ENCODE assay signal across 26 cellular contexts in the genomic region with DNA sequence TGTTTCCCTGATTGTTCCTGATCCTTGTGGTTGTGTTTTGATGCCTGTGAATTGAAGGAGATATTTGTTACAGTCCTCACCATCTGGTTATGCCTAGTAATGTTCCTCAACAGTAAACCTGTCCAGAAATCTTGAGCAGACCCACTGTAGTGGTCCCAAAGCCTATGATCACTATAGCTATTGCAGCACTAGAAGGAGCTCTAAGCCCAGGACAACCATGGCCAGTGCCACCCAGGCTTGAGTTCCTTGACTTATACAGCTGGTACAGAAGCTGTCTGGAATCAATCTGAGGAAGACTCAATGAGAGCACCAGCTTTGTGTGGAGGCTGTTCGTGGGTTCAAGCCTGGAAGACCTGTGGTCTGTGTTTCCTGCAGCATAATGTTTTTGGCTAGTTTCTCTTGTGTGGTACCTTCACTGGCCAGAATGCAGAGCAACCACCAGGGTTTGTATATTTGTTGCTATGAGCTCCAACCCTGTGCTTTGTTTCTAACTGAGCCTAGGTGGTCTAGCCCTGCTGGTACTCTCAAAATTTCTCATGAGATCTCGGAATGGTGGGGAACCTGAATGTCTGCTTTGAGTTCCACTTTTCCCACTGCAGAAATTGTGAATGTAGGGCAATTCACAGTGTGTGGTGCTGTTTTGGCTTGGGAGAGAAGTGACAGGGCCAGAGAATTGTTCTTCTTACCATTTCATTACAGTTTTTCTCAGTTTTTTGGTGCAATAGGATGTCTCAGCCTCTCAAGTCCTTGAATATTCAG.
DNase-seq lines count a peak whose midpoint lies in the region; ATAC-seq and TF ChIP-seq lines count a peak whose summit lies in the region.
"Had no signal": no experiment of that assay in that cellular context is flagged by ENCODE, and none has a peak within 500 bp of the region (broad histone marks: within the 10 kb centered on the region; RNA-seq: fewer than 3 reads in every experiment).

No MANE protein-coding gene starts in this region.

- H3K9me3 ChIP-seq in PC-9 (ENCODE audit: insufficient read depth, low read depth) (peaks cover 6% of the 10 kb centered on the region; the same call in 1 of the 2 replicates), left ventricle myocardium inferior (replicated peaks) (peaks cover 18% of the 10 kb centered on the region)
- H3K9me3 ChIP-seq: colonic mucosa, prostate gland, sigmoid colon had no signal

- H3K27me3 ChIP-seq in PC-9 (ENCODE audit: insufficient read depth, low read depth) (no peaks in the 10 kb centered on the region), left ventricle myocardium inferior (ENCODE audit: low read depth) (no peaks in the 10 kb centered on the region)
- H3K27me3 ChIP-seq: colonic mucosa, foreskin keratinocyte, sigmoid colon had no signal

- H3K4me3 ChIP-seq in HFF-Myc (replicated peaks; ENCODE audit: low read depth, low read length) (no peak overlapping the region), PC-9 (no peak overlapping the region), left ventricle myocardium inferior (no peak overlapping the region)
- H3K4me3 ChIP-seq: colonic mucosa, GM12878, prostate gland, sigmoid colon had no signal

- POLR2A ChIA-PET in PC-9 (lab: Charles Lee; ENCODE audit: unreplicated experiment) (interaction anchor here (0.5 kb wide), 1 partner anchor 204 kb away, joined by 6 read pairs; no protein-coding TSS in a partner anchor), WTC11 (lab: Charles Lee) (no interaction called here)

- H3K27ac Mint-ChIP-seq in mesothelial cell of epicardium (peak overlapping the region; percentile 3), WTC11 (no peak overlapping the region)
- H3K27ac Mint-ChIP-seq: activated B cell treated with CpG ODN at 0.5 μM for 24 hours; activated CD8-positive, alpha-beta memory T cell treated with anti-CD3 and anti-CD28 coated beads, Interleukin-2, amount 10 ng/mL, durations not matched to agents 7 days and 5 days; activated naive CD4-positive, alpha-beta T cell treated with anti-CD3 and anti-CD28 coated beads for 36 hours; brain; stimulated activated naive B cell treated with anti-CD40 and anti-IgM and Interleukin-4, amounts not matched to agents 10 μg/mL and 1 μg/mL and 100 μg/mL, for 72 hours had no signal

- H3K4me1 Mint-ChIP-seq in mesothelial cell of epicardium (peaks cover 29% of the 10 kb centered on the region), WTC11 (no peaks in the 10 kb centered on the region)
- H3K4me1 Mint-ChIP-seq: activated B cell treated with CpG ODN at 0.5 μM for 24 hours; activated CD8-positive, alpha-beta memory T cell treated with anti-CD3 and anti-CD28 coated beads, Interleukin-2, amount 10 ng/mL, durations not matched to agents 7 days and 5 days; brain; stimulated activated naive B cell treated with anti-CD40 and anti-IgM and Interleukin-4, amounts not matched to agents 10 μg/mL and 1 μg/mL and 100 μg/mL, for 72 hours had no signal

- no peaks in the 10 kb centered on the region for H3F3A ChIP-seq in PC-9 (ENCODE audit: insufficient read depth, low read depth)

- H3K36me3 Mint-ChIP-seq in mesothelial cell of epicardium (peaks cover 40% of the 10 kb centered on the region), WTC11 (no peaks in the 10 kb centered on the region)
- H3K36me3 Mint-ChIP-seq: activated CD8-positive, alpha-beta memory T cell treated with anti-CD3 and anti-CD28 coated beads, Interleukin-2, amount 10 ng/mL, durations not matched to agents 7 days and 5 days; brain; stimulated activated naive B cell treated with anti-CD40 and anti-IgM and Interleukin-4, amounts not matched to agents 10 μg/mL and 1 μg/mL and 100 μg/mL, for 72 hours had no signal

- no peak overlapping the region for H3K4me2 ChIP-seq in PC-9

- CTCF ChIA-PET in PC-9 (lab: Charles Lee) (no interaction called here), WTC11 (lab: Charles Lee) (interaction anchor here (0.6 to 1.3 kb wide), 2 partner anchors 17 to 115 kb away, joined by 4 to 9 read pairs; no protein-coding TSS in a partner anchor)

- intact Hi-C loops in PC-9 (cut with micrococcal nuclease; ENCODE audit: unreplicated experiment) (no loop called here), left ventricle myocardium inferior (cut with micrococcal nuclease) (no loop called here)

- BruUV-seq in PC-9 (replicated peaks; lab: Mats Ljungman, UMichigan): no TSS peak

- H3K9me2 ChIP-seq in PC-9 (ENCODE audit: insufficient read depth): no peaks in the 10 kb centered on the region

- H3K27me3 Mint-ChIP-seq in mesothelial cell of epicardium (ENCODE audit: low read depth): no peaks in the 10 kb centered on the region
- H3K27me3 Mint-ChIP-seq in WTC11 (ENCODE audit: low read depth): no peaks in the 10 kb centered on the region
- H3K27me3 Mint-ChIP-seq: activated B cell treated with CpG ODN at 0.5 μM for 24 hours; activated CD8-positive, alpha-beta memory T cell treated with anti-CD3 and anti-CD28 coated beads, Interleukin-2, amount 10 ng/mL, durations not matched to agents 7 days and 5 days; brain had no signal

- H3K79me2 ChIP-seq in PC-9 (ENCODE audit: low read depth): no peaks in the 10 kb centered on the region

- H3K27ac ChIP-seq in PC-9 (no peak overlapping the region), left ventricle myocardium inferior (replicated peaks) (no peak overlapping the region)
- H3K27ac ChIP-seq: colonic mucosa, foreskin keratinocyte, prostate gland, sigmoid colon had no signal

- H3K36me3 ChIP-seq in PC-9 (ENCODE audit: low read depth) (no peaks in the 10 kb centered on the region), left ventricle myocardium inferior (no peaks in the 10 kb centered on the region)
- H3K36me3 ChIP-seq: colonic mucosa, prostate gland, sigmoid colon had no signal

- H3K4me1 ChIP-seq in PC-9 (replicated peaks; ENCODE audit: insufficient read depth) (no peaks in the 10 kb centered on the region), left ventricle myocardium inferior (no peaks in the 10 kb centered on the region)
- H3K4me1 ChIP-seq: colonic mucosa, prostate gland, sigmoid colon had no signal

- no peaks in the 10 kb centered on the region for H4K20me1 ChIP-seq in PC-9 (ENCODE audit: insufficient read depth)

- peak overlapping the region; percentile 7; the same call in 1 of the 2 replicates for H2AFZ ChIP-seq in PC-9

- peaks cover 38% of the 10 kb centered on the region for H3K9me3 Mint-ChIP-seq in mesothelial cell of epicardium
- H3K9me3 Mint-ChIP-seq in WTC11: no peaks in the 10 kb centered on the region; the same call in 1 of the 2 replicates
- H3K9me3 Mint-ChIP-seq: activated naive CD4-positive, alpha-beta T cell treated with anti-CD3 and anti-CD28 coated beads for 36 hours; stimulated activated naive B cell treated with anti-CD40 and anti-IgM and Interleukin-4, amounts not matched to agents 10 μg/mL and 1 μg/mL and 100 μg/mL, for 72 hours had no signal

- ATAC-seq in HG03097 (IDR thresholded peaks at IDR 0.05; ENCODE audit: low FRiP score, unreplicated experiment): no peak
- ATAC-seq in WTC11: no peak
- ATAC-seq: activated CD8-positive, alpha-beta memory T cell treated with anti-CD3 and anti-CD28 coated beads, Interleukin-2, amount 10 ng/mL, durations not matched to agents 7 days and 5 days; foreskin keratinocyte; GM12878; Right ventricle myocardium inferior had no signal

- TF ChIP-seq CTCF in HFF-Myc (IDR thresholded peaks at IDR 0.05; ENCODE audit: low read depth, low read length, missing control alignments): peak; percentile 24
- no peak for TF ChIP-seq CTCF in PC-9 (conservative IDR thresholded peaks at IDR 0.05)
- TF ChIP-seq CTCF in mesothelial cell of epicardium (IDR thresholded peaks at IDR 0.05; ENCODE audit: unreplicated experiment): no peak
- TF ChIP-seq CTCF in left ventricle myocardium inferior (IDR thresholded peaks at IDR 0.05; ENCODE audit: borderline replicate concordance): no peak
- no peak for TF ChIP-seq CTCF in WTC11 (IDR thresholded peaks at IDR 0.05)

- DNase-seq in HFF-Myc (ENCODE audit: extremely low read depth, low read depth): no peak
- no peak for DNase-seq in PC-9
- DNase-seq in cerebellar cortex (ENCODE audit: low spot score): peak; percentile 83
- DNase-seq in mesothelial cell of epicardium (ENCODE audit: low spot score in 2 of 2, unreplicated experiment in 2 of 2): no peak
- no peak for DNase-seq in left ventricle myocardium inferior
- no peak for DNase-seq in activated T-cell treated with anti-CD3 and anti-CD28 coated beads for 4 hours
- no peak for DNase-seq in WTC11 (ENCODE audit: low spot score)
- DNase-seq: activated B cell treated with CpG ODN at 0.5 μM for 24 hours; activated CD4-positive, alpha-beta T cell treated with anti-CD3 and anti-CD28 coated beads, Interleukin-2, amount 50 U/mL, for 1 hour; activated CD8-positive, alpha-beta memory T cell treated with anti-CD3 and anti-CD28 coated beads, Interleukin-2, amount 10 ng/mL, durations not matched to agents 7 days and 5 days; activated naive CD4-positive, alpha-beta T cell treated with anti-CD3 and anti-CD28 coated beads for 36 hours; colonic mucosa; effector CD8-positive, alpha-beta T cell; foreskin keratinocyte; GOT3; NCI-H446; NCI-H774; sigmoid colon; stimulated activated naive B cell treated with anti-CD40 and anti-IgM and Interleukin-4, amounts not matched to agents 10 μg/mL and 1 μg/mL and 100 μg/mL, for 72 hours; SW 1271; T-helper 9 cell had no signal

- H3K4me3 Mint-ChIP-seq in mesothelial cell of epicardium (no peak overlapping the region), WTC11 (no peak overlapping the region)
- H3K4me3 Mint-ChIP-seq: activated B cell treated with CpG ODN at 0.5 μM for 24 hours; activated CD8-positive, alpha-beta memory T cell treated with anti-CD3 and anti-CD28 coated beads, Interleukin-2, amount 10 ng/mL, durations not matched to agents 7 days and 5 days; activated naive CD4-positive, alpha-beta T cell treated with anti-CD3 and anti-CD28 coated beads for 36 hours; brain; stimulated activated naive B cell treated with anti-CD40 and anti-IgM and Interleukin-4, amounts not matched to agents 10 μg/mL and 1 μg/mL and 100 μg/mL, for 72 hours had no signal

TF ChIP-seq in WTC11, 78 proteins besides CTCF, POLR2A, EP300 and RAD21 (continues in another document):
- TF ChIP-seq, protein P1, sequence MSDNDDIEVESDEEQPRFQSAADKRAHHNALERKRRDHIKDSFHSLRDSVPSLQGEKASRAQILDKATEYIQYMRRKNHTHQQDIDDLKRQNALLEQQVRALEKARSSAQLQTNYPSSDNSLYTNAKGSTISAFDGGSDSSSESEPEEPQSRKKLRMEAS (CRISPR knock-in tag; IDR thresholded peaks at IDR 0.05): no peak
- TF ChIP-seq, protein P2, sequence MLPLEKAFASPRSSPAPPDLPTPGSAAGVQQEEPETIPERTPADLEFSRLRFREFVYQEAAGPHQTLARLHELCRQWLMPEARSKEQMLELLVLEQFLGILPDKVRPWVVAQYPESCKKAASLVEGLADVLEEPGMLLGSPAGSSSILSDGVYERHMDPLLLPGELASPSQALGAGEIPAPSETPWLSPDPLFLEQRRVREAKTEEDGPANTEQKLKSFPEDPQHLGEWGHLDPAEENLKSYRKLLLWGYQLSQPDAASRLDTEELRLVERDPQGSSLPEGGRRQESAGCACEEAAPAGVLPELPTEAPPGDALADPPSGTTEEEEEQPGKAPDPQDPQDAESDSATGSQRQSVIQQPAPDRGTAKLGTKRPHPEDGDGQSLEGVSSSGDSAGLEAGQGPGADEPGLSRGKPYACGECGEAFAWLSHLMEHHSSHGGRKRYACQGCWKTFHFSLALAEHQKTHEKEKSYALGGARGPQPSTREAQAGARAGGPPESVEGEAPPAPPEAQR (CRISPR knock-in tag; IDR thresholded peaks at IDR 0.05): no peak
